ENCODE assay signal across 2 cellular contexts in genomic region chr5:42598311-42598710, GRCh38.
TF ChIP-seq lines count a peak whose summit lies in the region.

No MANE protein-coding gene starts in this region.

TF ChIP-seq in liver, 16 proteins besides CTCF, POLR2A, EP300 and RAD21 (continued from another document):
- no peak for TF ChIP-seq EGR1 (IDR thresholded peaks at IDR 0.05; ENCODE audit: low read depth in 2 of 2)
- no peak for TF ChIP-seq REST (IDR thresholded peaks at IDR 0.05)
- TF ChIP-seq, protein P1, sequence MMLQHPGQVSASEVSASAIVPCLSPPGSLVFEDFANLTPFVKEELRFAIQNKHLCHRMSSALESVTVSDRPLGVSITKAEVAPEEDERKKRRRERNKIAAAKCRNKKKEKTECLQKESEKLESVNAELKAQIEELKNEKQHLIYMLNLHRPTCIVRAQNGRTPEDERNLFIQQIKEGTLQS (IDR thresholded peaks at IDR 0.05) = no peak
- TF ChIP-seq SP1 (IDR thresholded peaks at IDR 0.05) = no peak
- no peak for TF ChIP-seq TAF1 (conservative IDR thresholded peaks at IDR 0.05)
- TF ChIP-seq HNF4A (conservative IDR thresholded peaks at IDR 0.05) = peak in 1 of 2 donors; percentile 24
- no peak for TF ChIP-seq GABPA (IDR thresholded peaks at IDR 0.05 in 1 of 2, conservative IDR thresholded peaks at IDR 0.05 in 1 of 2)
- peak in 1 of 2 donors; percentile 9 for TF ChIP-seq JUND (IDR thresholded peaks at IDR 0.05)
- TF ChIP-seq RXRA (IDR thresholded peaks at IDR 0.05) = peak in 1 of 2 donors; percentile 12

TF ChIP-seq in HepG2, 621 proteins besides CTCF, POLR2A, EP300 and RAD21 (continued from another document):
- TF ChIP-seq, protein P2, sequence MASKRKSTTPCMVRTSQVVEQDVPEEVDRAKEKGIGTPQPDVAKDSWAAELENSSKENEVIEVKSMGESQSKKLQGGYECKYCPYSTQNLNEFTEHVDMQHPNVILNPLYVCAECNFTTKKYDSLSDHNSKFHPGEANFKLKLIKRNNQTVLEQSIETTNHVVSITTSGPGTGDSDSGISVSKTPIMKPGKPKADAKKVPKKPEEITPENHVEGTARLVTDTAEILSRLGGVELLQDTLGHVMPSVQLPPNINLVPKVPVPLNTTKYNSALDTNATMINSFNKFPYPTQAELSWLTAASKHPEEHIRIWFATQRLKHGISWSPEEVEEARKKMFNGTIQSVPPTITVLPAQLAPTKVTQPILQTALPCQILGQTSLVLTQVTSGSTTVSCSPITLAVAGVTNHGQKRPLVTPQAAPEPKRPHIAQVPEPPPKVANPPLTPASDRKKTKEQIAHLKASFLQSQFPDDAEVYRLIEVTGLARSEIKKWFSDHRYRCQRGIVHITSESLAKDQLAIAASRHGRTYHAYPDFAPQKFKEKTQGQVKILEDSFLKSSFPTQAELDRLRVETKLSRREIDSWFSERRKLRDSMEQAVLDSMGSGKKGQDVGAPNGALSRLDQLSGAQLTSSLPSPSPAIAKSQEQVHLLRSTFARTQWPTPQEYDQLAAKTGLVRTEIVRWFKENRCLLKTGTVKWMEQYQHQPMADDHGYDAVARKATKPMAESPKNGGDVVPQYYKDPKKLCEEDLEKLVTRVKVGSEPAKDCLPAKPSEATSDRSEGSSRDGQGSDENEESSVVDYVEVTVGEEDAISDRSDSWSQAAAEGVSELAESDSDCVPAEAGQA (IDR thresholded peaks at IDR 0.05; ENCODE audit: low read depth) = no peak
- TF ChIP-seq, protein P2 (CRISPR knock-in tag; IDR thresholded peaks at IDR 0.05; ENCODE audit: borderline replicate concordance) = no peak
- TF ChIP-seq ZNF605 (CRISPR knock-in tag; IDR thresholded peaks at IDR 0.05) (no peak), ZNF318 (CRISPR knock-in tag; IDR thresholded peaks at IDR 0.05) (no peak), DRAP1 (CRISPR knock-in tag; IDR thresholded peaks at IDR 0.05) (no peak), ESRRA (CRISPR knock-in tag; IDR thresholded peaks at IDR 0.05; ENCODE audit: low read depth) (no peak), IKZF1 (IDR thresholded peaks at IDR 0.05) (no peak), HMGXB3 (CRISPR knock-in tag; IDR thresholded peaks at IDR 0.05; ENCODE audit: borderline replicate concordance) (no peak), MYNN (CRISPR knock-in tag; IDR thresholded peaks at IDR 0.05; ENCODE audit: low read depth) (no peak), ZNF550 (CRISPR knock-in tag; IDR thresholded peaks at IDR 0.05; ENCODE audit: borderline replicate concordance) (no peak), MTF1 (CRISPR knock-in tag; IDR thresholded peaks at IDR 0.05) (no peak), ETV6 (CRISPR knock-in tag; conservative IDR thresholded peaks at IDR 0.05) (no peak), DPF2 (CRISPR knock-in tag; IDR thresholded peaks at IDR 0.05; ENCODE audit: borderline replicate concordance, low read depth) (no peak), ZSCAN25 (CRISPR knock-in tag; IDR thresholded peaks at IDR 0.05) (no peak)
